19 cellular contexts compared by ENCODE assay signal in genomic region chr2:28981620-28982371, GRCh38. TPM values are rescaled to one million over a fixed set of nuclear protein-coding genes. Genes with fewer than 3 reads are reported as not detected.
DNase-seq lines count a peak whose midpoint lies in the region; ATAC-seq and TF ChIP-seq lines count a peak whose summit lies in the region.
"Had no signal": no experiment of that assay in that cellular context is flagged by ENCODE, and none has a peak within 500 bp of the region (broad histone marks: within the 10 kb centered on the region; RNA-seq: fewer than 3 reads in every experiment).

No MANE protein-coding gene starts in this region.

- peak; percentile 18 for ATAC-seq in Panc1
- ATAC-seq in stimulated activated effector memory CD8-positive, alpha-beta T cell treated with anti-CD3 and anti-CD28 coated beads, Interleukin-12 subunit alpha, Interleukin-12 subunit beta, amount 100 ng/mL, for 72 hours: peak; percentile 25

- H3K4me3 ChIP-seq in Panc1 (ENCODE audit: low read depth in 2 of 2, low read length in 2 of 2) (no peak overlapping the region), esophagus (ENCODE audit: low read depth in 1 of 2, low read length in 2 of 2) (no peak overlapping the region), mesenchymal stem cell (ENCODE audit: insufficient read depth in 1 of 2, low read depth in 1 of 2, low read length in 2 of 2) (no peak overlapping the region), WERI-Rb-1 (ENCODE audit: low read depth, low read length) (no peak overlapping the region)
- H3K4me3 ChIP-seq: adrenal gland, lung, MG63 had no signal

- no peak overlapping the region for H3K9ac ChIP-seq in mesenchymal stem cell (ENCODE audit: low read length)

- H3K4me1 Mint-ChIP-seq in stimulated activated effector memory CD8-positive, alpha-beta T cell treated with anti-CD3 and anti-CD28 coated beads, Interleukin-12 subunit alpha, Interleukin-12 subunit beta, amount 100 ng/mL, for 72 hours: peaks cover 9% of the 10 kb centered on the region

- BruUV-seq in Panc1 (replicated peaks; lab: Mats Ljungman, UMichigan): no TSS peak

- no peak overlapping the region for H2BK12ac ChIP-seq in mesenchymal stem cell (ENCODE audit: low read length in 2 of 2)

- in situ Hi-C loops in Panc1 (cut with HindIII; ENCODE audit: low pct_unique_long_range_greater_than_20kb, low sequenced_read_pairs): no loop called here

- H2AK5ac ChIP-seq in mesenchymal stem cell (ENCODE audit: low read length, severe bottlenecking): no peak overlapping the region

- no peak overlapping the region for H3K4me2 ChIP-seq in mesenchymal stem cell (ENCODE audit: low read length, poor library complexity, severe bottlenecking)

- no peak overlapping the region for H3K23ac ChIP-seq in mesenchymal stem cell (ENCODE audit: low read length in 2 of 2)

- TF ChIP-seq CTCF in Panc1 (IDR thresholded peaks at IDR 0.05) (no peak), WERI-Rb-1 (IDR thresholded peaks at IDR 0.05; ENCODE audit: low read depth, low read length) (no peak)

- no peak overlapping the region for H3K4ac ChIP-seq in mesenchymal stem cell (ENCODE audit: low read depth in 1 of 2, low read length in 2 of 2)

- no peak overlapping the region for H3K14ac ChIP-seq in mesenchymal stem cell (ENCODE audit: low read length in 2 of 2)

- peak overlapping the region; percentile 25 for H4K91ac ChIP-seq in mesenchymal stem cell (ENCODE audit: low read length)

- H3K27ac ChIP-seq in Panc1 (ENCODE audit: low read length) (no peak overlapping the region), esophagus (ENCODE audit: low read depth in 2 of 2, low read length in 1 of 2) (peak overlapping the region; percentile 37 to 51), mesenchymal stem cell (ENCODE audit: low read length, poor library complexity, severe bottlenecking) (no peak overlapping the region), WERI-Rb-1 (no peak overlapping the region)

- H3K4me1 ChIP-seq in Panc1 (ENCODE audit: control insufficient read depth, insufficient read depth, low read length): peaks cover 13% of the 10 kb centered on the region
- peaks cover 4 to 9% of the 10 kb centered on the region in 2 donors for H3K4me1 ChIP-seq in esophagus (ENCODE audit: control insufficient read depth in 2 of 2, insufficient read depth in 2 of 2, low read length in 1 of 2)
- H3K4me1 ChIP-seq in mesenchymal stem cell (ENCODE audit: control insufficient read depth, insufficient read depth, low read depth, low read length): peaks cover 17% of the 10 kb centered on the region
- H3K4me1 ChIP-seq: adrenal gland had no signal

- H2BK120ac ChIP-seq in mesenchymal stem cell (ENCODE audit: low read depth, low read length): no peak overlapping the region

- H3K36me3 ChIP-seq in Panc1 (ENCODE audit: control insufficient read depth, insufficient read depth, low read length) (no peaks in the 10 kb centered on the region), esophagus (ENCODE audit: control insufficient read depth in 2 of 2, insufficient read depth in 2 of 2, low read length in 1 of 2) (no peaks in the 10 kb centered on the region), mesenchymal stem cell (ENCODE audit: control insufficient read depth in 1 of 2, insufficient read depth in 2 of 2, low read depth in 1 of 2, low read length in 2 of 2) (no peaks in the 10 kb centered on the region), WERI-Rb-1 (no peaks in the 10 kb centered on the region)
- H3K36me3 ChIP-seq: adrenal gland, MG63 had no signal

- no peaks in the 10 kb centered on the region for H3K9me3 Mint-ChIP-seq in stimulated activated effector memory CD8-positive, alpha-beta T cell treated with anti-CD3 and anti-CD28 coated beads, Interleukin-12 subunit alpha, Interleukin-12 subunit beta, amount 100 ng/mL, for 72 hours
- H3K9me3 Mint-ChIP-seq: activated T-cell treated with anti-CD3 and anti-CD28 coated beads, Interleukin-2, amount 50 U/mL, for 24 hours had no signal

- H3K79me1 ChIP-seq in mesenchymal stem cell (replicated peaks; ENCODE audit: low read length, poor library complexity, severe bottlenecking): no peaks in the 10 kb centered on the region

- no peak overlapping the region for H3K4me3 Mint-ChIP-seq in stimulated activated effector memory CD8-positive, alpha-beta T cell treated with anti-CD3 and anti-CD28 coated beads, Interleukin-12 subunit alpha, Interleukin-12 subunit beta, amount 100 ng/mL, for 72 hours
- H3K4me3 Mint-ChIP-seq: activated T-cell treated with anti-CD3 and anti-CD28 coated beads, Interleukin-2, amount 50 U/mL, for 24 hours; CD14-positive monocyte had no signal

- DNase-seq in Panc1 (ENCODE audit: low read depth, low spot score) (no peak), mesenchymal stem cell (no peak), WERI-Rb-1 (no peak), HUDEP-2 (lab: John Stamatoyannopoulos, UW; ENCODE audit: unreplicated experiment in 76 of 76) (no peak), DMS79 treated with DMSO at 0.1 percent for 48 hours (lab: John Stamatoyannopoulos, UW) (no peak)
- DNase-seq in stimulated activated effector memory CD8-positive, alpha-beta T cell treated with anti-CD3 and anti-CD28 coated beads, Interleukin-12 subunit alpha, Interleukin-12 subunit beta, amount 100 ng/mL, for 72 hours (ENCODE audit: low spot score in 2 of 2): no peak
- no peak for DNase-seq in stimulated activated naive CD4-positive, alpha-beta T cell (lab: John Stamatoyannopoulos, UW)
- DNase-seq: activated CD4-positive, alpha-beta T cell treated with anti-CD3 and anti-CD28 coated beads for 48 hours; activated T-cell treated with anti-CD3 and anti-CD28 coated beads, Interleukin-2, amount 50 U/mL, for 24 hours; cortex of kidney; EL; MG63; NCI-H2081 treated with DMSO at 0.1 percent for 48 hours; NCI-H82 had no signal

- 63 to 78% methylated on average over 10 of the region's 10 CpGs for WGBS in esophagus, 2 donors
- 82% methylated on average over 10 of the region's 10 CpGs for WGBS in mesenchymal stem cell

- no peak overlapping the region for H4K8ac ChIP-seq in mesenchymal stem cell (ENCODE audit: low read length)

- H3K27ac Mint-ChIP-seq in stimulated activated effector memory CD8-positive, alpha-beta T cell treated with anti-CD3 and anti-CD28 coated beads, Interleukin-12 subunit alpha, Interleukin-12 subunit beta, amount 100 ng/mL, for 72 hours: no peak overlapping the region
- H3K27ac Mint-ChIP-seq: activated T-cell treated with anti-CD3 and anti-CD28 coated beads, Interleukin-2, amount 50 U/mL, for 24 hours had no signal

- CTCF ChIA-PET in Panc1 (lab: Charles Lee): interaction anchor here (0.6 kb wide), 1 partner anchor 133 kb away, joined by 18 read pairs; no protein-coding TSS in a partner anchor

- POLR2A ChIA-PET in Panc1 (lab: Charles Lee): no interaction called here

- intact Hi-C loops in Panc1 (cut with micrococcal nuclease; ENCODE audit: unreplicated experiment): no loop called here

- H3K36me3 Mint-ChIP-seq in stimulated activated effector memory CD8-positive, alpha-beta T cell treated with anti-CD3 and anti-CD28 coated beads, Interleukin-12 subunit alpha, Interleukin-12 subunit beta, amount 100 ng/mL, for 72 hours: no peaks in the 10 kb centered on the region
- H3K36me3 Mint-ChIP-seq: CD14-positive monocyte had no signal

- no peak overlapping the region for H2BK15ac ChIP-seq in mesenchymal stem cell (ENCODE audit: low read depth, poor library complexity, severe bottlenecking)

- H2BK5ac ChIP-seq in mesenchymal stem cell (ENCODE audit: low read depth, low read length, poor library complexity, severe bottlenecking): no peak overlapping the region

- H2AFZ ChIP-seq in mesenchymal stem cell (ENCODE audit: low read depth, low read length): no peak overlapping the region

- H3K18ac ChIP-seq in mesenchymal stem cell (ENCODE audit: low read depth in 1 of 2, low read length in 2 of 2): no peak overlapping the region

- H3K27me3 ChIP-seq in Panc1 (ENCODE audit: control insufficient read depth, insufficient read depth, low read length) (no peaks in the 10 kb centered on the region), esophagus (ENCODE audit: control insufficient read depth in 1 of 2, insufficient read depth in 2 of 2, low read length in 2 of 2) (no peaks in the 10 kb centered on the region), mesenchymal stem cell (ENCODE audit: control insufficient read depth in 1 of 2, insufficient read depth in 1 of 2, low read length in 2 of 2) (peaks cover 0 to 32% of the 10 kb centered on the region in 2 experiments), WERI-Rb-1 (ENCODE audit: insufficient read depth, low read depth, severe bottlenecking) (no peaks in the 10 kb centered on the region)
- H3K27me3 ChIP-seq: adrenal gland, MG63 had no signal

- H3K9me3 ChIP-seq in Panc1 (ENCODE audit: control insufficient read depth, insufficient read depth, low read depth, low read length) (no peaks in the 10 kb centered on the region), esophagus (ENCODE audit: control insufficient read depth in 2 of 2, insufficient read depth in 1 of 2, low read depth in 1 of 2, low read length in 1 of 2) (no peaks in the 10 kb centered on the region), mesenchymal stem cell (ENCODE audit: control insufficient read depth, low read length) (no peaks in the 10 kb centered on the region), WERI-Rb-1 (ENCODE audit: severe bottlenecking) (no peaks in the 10 kb centered on the region)
- H3K9me3 ChIP-seq: adrenal gland, MG63 had no signal

RNA-seq across cellular contexts. Expression of gene TOGARAM2, which starts 0.7 kb away (rescaled TPM):
- total RNA-seq in Panc1 (2021; ENCODE audit: unreplicated experiment): 0.44 TPM
- polyA plus RNA-seq in Panc1 (2012; ENCODE audit: insufficient read length): not detected
- 1 to 10 TPM in 1 of 2 donors, under 1 TPM in 1; 0.42 to 1.8 TPM for polyA plus RNA-seq in esophagus
- 0.06 TPM for polyA plus RNA-seq in mesenchymal stem cell (2013, experiment 1 of 2)
- 0.08 TPM for polyA plus RNA-seq in mesenchymal stem cell (2013, experiment 2 of 2)
- total RNA-seq: osteocyte had no signal

Comparison
In these comparisons a context has a peak if more than half of its experiments do, and no peak if none do; other contexts are left out.
1. H3K27ac ChIP-seq: peak in esophagus (2 of 2); none in Panc1 (single experiment), mesenchymal stem cell (single experiment) and WERI-Rb-1 (single experiment).